Comparison of ENCODE assay signal across 2 cellular contexts in the genomic region with DNA sequence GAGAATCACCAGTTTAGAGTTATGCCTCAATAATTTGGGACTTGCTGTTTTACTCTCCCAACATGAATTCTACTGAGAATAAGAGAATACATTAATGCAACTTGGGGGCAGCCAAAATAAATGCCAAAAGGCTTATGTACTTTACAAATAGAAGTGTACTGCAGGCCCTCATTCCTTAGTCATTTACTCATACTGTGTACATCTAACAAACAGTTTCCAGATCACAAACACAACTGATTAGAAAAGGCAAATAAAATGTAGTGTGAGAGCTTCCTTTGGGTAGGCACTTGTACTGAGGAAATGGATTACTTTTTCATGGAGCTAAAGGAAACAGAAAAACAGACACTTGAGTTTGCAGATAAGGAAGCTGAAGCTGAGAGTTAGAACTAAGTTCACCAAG.
TF ChIP-seq lines count a peak whose summit lies in the region.

No MANE protein-coding gene starts in this region.

TF ChIP-seq in A549, 52 proteins besides CTCF, POLR2A, EP300 and RAD21:
- no peak for TF ChIP-seq NFE2L2 (conservative IDR thresholded peaks at IDR 0.05; ENCODE audit: low read length)
- TF ChIP-seq, protein P1, sequence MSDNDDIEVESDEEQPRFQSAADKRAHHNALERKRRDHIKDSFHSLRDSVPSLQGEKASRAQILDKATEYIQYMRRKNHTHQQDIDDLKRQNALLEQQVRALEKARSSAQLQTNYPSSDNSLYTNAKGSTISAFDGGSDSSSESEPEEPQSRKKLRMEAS (IDR thresholded peaks at IDR 0.05), result no peak
- no peak for TF ChIP-seq JUNB (IDR thresholded peaks at IDR 0.05)
- TF ChIP-seq BHLHE40 (IDR thresholded peaks at IDR 0.05; ENCODE audit: low read depth, low read length), result no peak
- no peak for TF ChIP-seq CHD4 (IDR thresholded peaks at IDR 0.05; ENCODE audit: borderline replicate concordance)
- TF ChIP-seq ZNF302 (CRISPR knock-in tag; IDR thresholded peaks at IDR 0.05), result no peak
- no peak for TF ChIP-seq HMGXB4 (CRISPR knock-in tag; IDR thresholded peaks at IDR 0.05; ENCODE audit: borderline replicate concordance)
- no peak for TF ChIP-seq ZSCAN20 (CRISPR knock-in tag; IDR thresholded peaks at IDR 0.05)
- no peak for TF ChIP-seq HOXB5 (CRISPR knock-in tag; IDR thresholded peaks at IDR 0.05)
- TF ChIP-seq FOXS1 (CRISPR knock-in tag; IDR thresholded peaks at IDR 0.05), result no peak
- no peak for TF ChIP-seq RARB (CRISPR knock-in tag; IDR thresholded peaks at IDR 0.05)
- no peak for TF ChIP-seq CEBPB (IDR thresholded peaks at IDR 0.05)
- no peak for TF ChIP-seq RCOR1 (IDR thresholded peaks at IDR 0.05; ENCODE audit: low read depth, low read length)
- TF ChIP-seq EHF (CRISPR knock-in tag; IDR thresholded peaks at IDR 0.05), result no peak

TF ChIP-seq in endothelial cell of umbilical vein, 7 proteins besides CTCF, POLR2A, EP300 and RAD21:
- no peak for TF ChIP-seq GATA2 (IDR thresholded peaks at IDR 0.05; ENCODE audit: insufficient read depth, insufficient read length, low read depth, low read length)
- no peak for TF ChIP-seq FOS (IDR thresholded peaks at IDR 0.05; ENCODE audit: borderline replicate concordance, insufficient read depth, low read length)
- no peak for TF ChIP-seq EZH2 (IDR thresholded peaks at IDR 0.05; ENCODE audit: borderline replicate concordance, low read depth, low read length, severe bottlenecking)
